19 cellular contexts compared by ENCODE assay signal in the genomic region with DNA sequence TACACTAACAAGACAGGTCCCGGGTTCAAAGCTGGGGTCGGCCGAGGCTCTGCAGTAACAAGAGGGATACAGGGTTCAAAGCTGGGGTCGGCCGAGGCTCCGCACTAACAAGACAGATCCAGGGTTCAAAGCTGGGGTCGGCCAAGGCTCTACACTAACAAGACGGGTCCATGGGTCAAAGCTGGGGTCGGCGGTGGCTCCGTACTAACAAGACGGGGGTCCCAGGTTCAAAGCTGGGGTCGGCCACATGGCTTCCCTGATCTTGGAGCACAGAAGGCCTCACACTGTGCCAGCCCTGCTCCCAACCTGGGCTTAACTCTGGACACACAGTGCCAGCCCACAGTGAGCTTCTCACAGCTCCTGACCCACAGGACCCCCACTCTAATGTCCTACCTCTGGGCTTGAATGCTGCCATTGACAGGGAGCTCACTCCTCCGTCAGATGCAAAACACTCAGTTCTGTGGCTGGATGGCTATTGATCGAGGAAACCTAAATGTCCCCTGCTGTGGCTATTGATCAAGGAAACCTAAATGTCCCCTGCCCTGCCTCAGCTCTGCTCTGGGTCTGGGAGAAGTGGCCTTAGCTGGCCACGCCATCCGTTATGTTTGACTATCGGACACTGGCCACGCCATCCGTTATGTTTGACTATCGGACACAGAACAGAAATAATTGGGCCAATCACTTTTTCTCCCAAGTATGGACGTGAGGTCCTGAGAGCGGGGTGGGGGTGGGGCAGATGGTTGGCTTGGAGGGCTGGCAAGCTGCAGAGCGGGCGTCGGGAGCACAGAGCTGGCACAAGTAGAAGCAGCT. TPM values are rescaled to one million over a fixed set of nuclear protein-coding genes. Genes with fewer than 3 reads are reported as not detected.
A peak's percentile ranks its signal among the peaks of the same experiment; 100 is the strongest.
DNase-seq lines count a peak whose midpoint lies in the region; ATAC-seq and TF ChIP-seq lines count a peak whose summit lies in the region.
"Had no signal": no experiment of that assay in that cellular context is flagged by ENCODE, and none has a peak within 500 bp of the region (broad histone marks: within the 10 kb centered on the region; RNA-seq: fewer than 3 reads in every experiment).

No MANE protein-coding gene starts in this region.

- H3K27me3 Mint-ChIP-seq in nephron progenitor cell (ENCODE audit: low read depth, poor library complexity) = peaks cover 9% of the 10 kb centered on the region

- TF ChIP-seq CTCF in right atrium auricular region (IDR thresholded peaks at IDR 0.05) (no peak), left ventricle myocardium inferior (IDR thresholded peaks at IDR 0.05; ENCODE audit: borderline replicate concordance) (no peak), nephron progenitor cell (IDR thresholded peaks at IDR 0.05) (no peak), upper lobe of right lung (IDR thresholded peaks at IDR 0.05) (no peak), MM.1S (IDR thresholded peaks at IDR 0.05; ENCODE audit: low read length) (no peak)

- intact Hi-C loops in Right ventricle myocardium inferior (cut with DNase I) = no loop called here
- intact Hi-C loops in left ventricle myocardium inferior (cut with micrococcal nuclease) = no loop called here
- intact Hi-C loops in upper lobe of right lung (cut with DNase I) = no loop called here

- H3K4me2 ChIP-seq in MM.1S (ENCODE audit: low read depth, low read length) = no peak overlapping the region

- H3K27me3 ChIP-seq in right atrium auricular region (no peaks in the 10 kb centered on the region), left ventricle myocardium inferior (ENCODE audit: low read depth) (no peaks in the 10 kb centered on the region), upper lobe of right lung (no peaks in the 10 kb centered on the region), MM.1S (replicated peaks; ENCODE audit: insufficient read depth, low read length) (peaks cover 73% of the 10 kb centered on the region)

- no peak overlapping the region for H3K4me3 ChIP-seq in right atrium auricular region
- H3K4me3 ChIP-seq in left ventricle myocardium inferior = no peak overlapping the region
- no peak overlapping the region for H3K4me3 ChIP-seq in upper lobe of right lung
- H3K4me3 ChIP-seq in MM.1S (ENCODE audit: low read length) = no peak overlapping the region
- H3K4me3 ChIP-seq: HAP-1 had no signal

- H3K4me1 ChIP-seq in right atrium auricular region (peaks cover 0 to 10% of the 10 kb centered on the region in 2 donors), left ventricle myocardium inferior (peaks cover 14% of the 10 kb centered on the region), upper lobe of right lung (no peaks in the 10 kb centered on the region), MM.1S (ENCODE audit: low read length) (no peaks in the 10 kb centered on the region)
- H3K4me1 ChIP-seq: HAP-1 had no signal

- H3K4me3 Mint-ChIP-seq in nephron progenitor cell = no peak overlapping the region

- DNase-seq in Right ventricle myocardium inferior (ENCODE audit: missing footprints) = peak; percentile 48
- no peak for DNase-seq in right atrium auricular region (ENCODE audit: low spot score)
- DNase-seq in left ventricle myocardium inferior = peak; percentile 7
- DNase-seq in nephron progenitor cell = no peak
- peak; percentile 55 for DNase-seq in upper lobe of right lung
- no peak for DNase-seq in MM.1S
- DNase-seq: 8988T, DMS53, IMR-90, Kasumi-1, NCI-H1417, NCI-H1930, NCI-H2171, NCI-H510A, NCI-H82, SIG-M5 had no signal

- H3K9ac ChIP-seq in MM.1S (ENCODE audit: low read length) = no peak overlapping the region

- H3K27ac ChIP-seq in right atrium auricular region (no peak overlapping the region), left ventricle myocardium inferior (replicated peaks) (no peak overlapping the region), upper lobe of right lung (no peak overlapping the region), MM.1S (ENCODE audit: low read length) (no peak overlapping the region)

- H3K9me3 ChIP-seq in right atrium auricular region (no peaks in the 10 kb centered on the region), left ventricle myocardium inferior (replicated peaks) (no peaks in the 10 kb centered on the region), upper lobe of right lung (no peaks in the 10 kb centered on the region), MM.1S (replicated peaks; ENCODE audit: insufficient read depth, low read length) (no peaks in the 10 kb centered on the region)
- H3K9me3 ChIP-seq: HAP-1 had no signal

- H3K36me3 Mint-ChIP-seq in nephron progenitor cell (ENCODE audit: low read depth) = no peaks in the 10 kb centered on the region

- H3K9me2 ChIP-seq in MM.1S (replicated peaks; ENCODE audit: insufficient read depth, low read length) = no peaks in the 10 kb centered on the region

- no peaks in the 10 kb centered on the region for H3K9me3 Mint-ChIP-seq in nephron progenitor cell

- peak overlapping the region; percentile 45 for H3K27ac Mint-ChIP-seq in nephron progenitor cell

- no peaks in the 10 kb centered on the region for H3F3A ChIP-seq in MM.1S (ENCODE audit: insufficient read depth, low read length)

- no peak for ATAC-seq in Right ventricle myocardium inferior
- ATAC-seq in upper lobe of right lung = no peak
- ATAC-seq in HG02798 (IDR thresholded peaks at IDR 0.05; ENCODE audit: poor library complexity, unreplicated experiment) = no peak
- ATAC-seq in HG03460 (IDR thresholded peaks at IDR 0.05; ENCODE audit: unreplicated experiment) = no peak

- H4K20me1 ChIP-seq in MM.1S (ENCODE audit: insufficient read depth, low read length) = no peaks in the 10 kb centered on the region

- H3K4me1 Mint-ChIP-seq in nephron progenitor cell = peaks cover 51% of the 10 kb centered on the region

- no peak overlapping the region for H2AFZ ChIP-seq in MM.1S (ENCODE audit: low read length)

- no peaks in the 10 kb centered on the region for H3K36me3 ChIP-seq in right atrium auricular region
- no peaks in the 10 kb centered on the region for H3K36me3 ChIP-seq in left ventricle myocardium inferior
- no peaks in the 10 kb centered on the region for H3K36me3 ChIP-seq in upper lobe of right lung
- H3K36me3 ChIP-seq in MM.1S (replicated peaks; ENCODE audit: insufficient read depth, low read length) = no peaks in the 10 kb centered on the region
- H3K36me3 ChIP-seq: HAP-1 had no signal

- no peaks in the 10 kb centered on the region for H3K79me2 ChIP-seq in MM.1S (ENCODE audit: low read length)

RNA-seq across cellular contexts. Expression of gene DOC2B, which starts 54.6 kb away (rescaled TPM):
- total RNA-seq in Right ventricle myocardium inferior = 4.5 TPM
- 1 to 10 TPM; 2.4 to 2.6 TPM for total RNA-seq in right atrium auricular region
- 2.7 TPM for total RNA-seq in left ventricle myocardium inferior
- 13.7 TPM for total RNA-seq in upper lobe of right lung
- total RNA-seq: IMR-90 had no signal

Comparison
In these comparisons a context has a peak if more than half of its experiments do, and no peak if none do; other contexts are left out.
1. DNase-seq: peak in Right ventricle myocardium inferior (single experiment), left ventricle myocardium inferior (single experiment) and upper lobe of right lung (single experiment); none in right atrium auricular region (single experiment), nephron progenitor cell (single experiment) and MM.1S (single experiment).